Comparison of ENCODE assay signal across 14 cellular contexts in the genomic region with DNA sequence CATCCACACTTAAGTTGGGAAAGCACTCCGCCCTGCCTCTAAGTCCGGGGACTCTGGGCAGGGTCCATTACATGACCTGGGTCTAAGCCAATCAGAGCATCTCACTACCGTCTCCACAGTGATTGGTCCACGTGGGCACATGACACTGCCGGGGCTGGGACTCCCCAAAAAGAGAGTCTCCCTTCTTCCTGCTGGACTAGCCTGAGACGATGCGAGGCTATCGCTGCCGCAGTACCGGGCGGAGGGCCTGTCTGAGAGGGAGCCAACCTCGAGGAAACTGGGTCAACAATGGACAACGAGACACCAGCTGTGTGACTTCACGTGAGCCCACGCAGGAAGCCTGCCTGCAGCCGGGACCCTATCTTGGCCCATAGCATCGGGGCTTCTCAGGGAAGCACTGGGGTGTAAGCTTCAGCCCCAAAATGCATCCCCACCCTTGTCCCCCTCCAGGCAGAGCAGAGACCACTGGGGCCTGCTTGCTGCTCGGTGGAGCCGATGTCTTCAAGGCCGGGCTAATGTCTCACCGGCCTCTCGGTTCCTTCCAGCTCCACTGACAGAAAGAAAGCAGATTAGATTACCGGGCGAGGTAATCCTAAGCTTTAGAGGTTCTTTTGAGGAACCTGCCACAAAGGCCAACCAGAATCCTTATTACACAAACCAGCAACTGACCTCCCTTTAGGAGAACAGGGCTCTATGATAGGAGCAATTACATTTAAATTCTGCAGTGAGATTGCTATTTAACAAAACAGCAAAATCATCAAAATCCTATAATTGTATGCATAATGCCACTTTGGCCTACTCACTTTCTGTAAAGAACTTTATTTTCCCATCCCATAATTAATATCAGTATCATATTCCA.
"Had no signal": no experiment of that assay in that cellular context is flagged by ENCODE, and none has a peak within 500 bp of the region (broad histone marks: within the 10 kb centered on the region; RNA-seq: fewer than 3 reads in every experiment).

No MANE protein-coding gene starts in this region.

- H3K36me3 ChIP-seq: ascending aorta, gastroesophageal sphincter, lower lobe of right lung, tibial artery had no signal

- H3K27me3 Mint-ChIP-seq: naive thymus-derived CD8-positive, alpha-beta T cell had no signal

- ATAC-seq: gastroesophageal sphincter; lower lobe of right lung; naive thymus-derived CD8-positive, alpha-beta T cell; T-cell had no signal

- DNase-seq: activated CD4-positive, alpha-beta T cell treated with anti-CD3 and anti-CD28 coated beads, Interleukin-2, amount 10 ng/mL, durations not matched to agents 7 days and 5 days; activated CD8-positive, alpha-beta memory T cell treated with anti-CD3 and anti-CD28 coated beads for 24 hours; activated CD8-positive, alpha-beta memory T cell treated with anti-CD3 and anti-CD28 coated beads, Interleukin-2, amount 50 U/mL, for 48 hours; activated effector memory CD4-positive, alpha-beta T cell treated with anti-CD3 and anti-CD28 coated beads, Interleukin-2, amount 50 U/mL, for 16 hours; activated naive CD4-positive, alpha-beta T cell treated with anti-CD3 and anti-CD28 coated beads, Interleukin-2, amount 50 U/mL, for 16 hours; activated T-cell treated with anti-CD3 and anti-CD28 coated beads, Interleukin-2, amount 50 U/mL, for 48 hours; cortex of kidney; lower lobe of right lung; naive thymus-derived CD8-positive, alpha-beta T cell; stimulated activated naive B cell treated with anti-CD40 and anti-IgM and Interleukin-4, amounts not matched to agents 10 μg/mL and 1 μg/mL and 100 μg/mL, for 72 hours; T-cell; tibial artery had no signal

- H3K4me3 ChIP-seq: ascending aorta, gastroesophageal sphincter, lower lobe of right lung, tibial artery had no signal

- H3K27me3 ChIP-seq: ascending aorta, gastroesophageal sphincter, tibial artery had no signal

- H3K4me3 Mint-ChIP-seq: activated CD4-positive, alpha-beta T cell treated with anti-CD3 and anti-CD28 coated beads, Interleukin-2, amount 10 ng/mL, durations not matched to agents 7 days and 5 days; naive thymus-derived CD8-positive, alpha-beta T cell; stimulated activated naive B cell treated with anti-CD40 and anti-IgM and Interleukin-4, amounts not matched to agents 10 μg/mL and 1 μg/mL and 100 μg/mL, for 72 hours; T-cell had no signal

- H3K36me3 Mint-ChIP-seq: naive thymus-derived CD8-positive, alpha-beta T cell; stimulated activated naive B cell treated with anti-CD40 and anti-IgM and Interleukin-4, amounts not matched to agents 10 μg/mL and 1 μg/mL and 100 μg/mL, for 72 hours; T-cell had no signal

- H3K27ac ChIP-seq: ascending aorta, gastroesophageal sphincter, lower lobe of right lung, tibial artery had no signal

- H3K9me3 Mint-ChIP-seq: activated CD4-positive, alpha-beta T cell treated with anti-CD3 and anti-CD28 coated beads, Interleukin-2, amount 10 ng/mL, durations not matched to agents 7 days and 5 days; naive thymus-derived CD8-positive, alpha-beta T cell; stimulated activated naive B cell treated with anti-CD40 and anti-IgM and Interleukin-4, amounts not matched to agents 10 μg/mL and 1 μg/mL and 100 μg/mL, for 72 hours; T-cell had no signal

- H3K9me3 ChIP-seq: ascending aorta, gastroesophageal sphincter, lower lobe of right lung, tibial artery had no signal

- H3K27ac Mint-ChIP-seq: activated CD4-positive, alpha-beta T cell treated with anti-CD3 and anti-CD28 coated beads, Interleukin-2, amount 10 ng/mL, durations not matched to agents 7 days and 5 days; stimulated activated naive B cell treated with anti-CD40 and anti-IgM and Interleukin-4, amounts not matched to agents 10 μg/mL and 1 μg/mL and 100 μg/mL, for 72 hours; T-cell had no signal
